7 cellular contexts compared by ENCODE assay signal in genomic region chr7:25949672-25950487, GRCh38.
DNase-seq lines count a peak whose midpoint lies in the region; ATAC-seq, FAIRE-seq and TF ChIP-seq lines count a peak whose summit lies in the region.

No MANE protein-coding gene starts in this region.

- H2BK15ac ChIP-seq in H1 (ENCODE audit: low read length), result peak overlapping the region; percentile 93

- TF ChIP-seq POLR2A in H1 (IDR thresholded peaks at IDR 0.05; ENCODE audit: control extremely low read depth in 1 of 2, low read depth in 2 of 2, low read length in 2 of 2), result peak in 1 of 2 experiments; percentile 80; a peak in 2 of 3 replicates

- H3K27me3 Mint-ChIP-seq in neural progenitor cell (ENCODE audit: insufficient read depth, low read depth), result peaks cover 13% of the 10 kb centered on the region

- TF ChIP-seq RAD21 in H1 (IDR thresholded peaks at IDR 0.05 in 1 of 2, conservative IDR thresholded peaks at IDR 0.05 in 1 of 2; ENCODE audit: low read depth in 2 of 2, low read length in 2 of 2), result peak; percentile 6 to 26; a peak in 1 of 4 replicates

- FAIRE-seq in H1 (lab: Jason Lieb, UNC), result peak; percentile 32

- peaks cover 2% of the 10 kb centered on the region in 2 experiments for H4K20me1 ChIP-seq in H1 (replicated peaks in 1 of 2; ENCODE audit: control insufficient read depth in 1 of 2, insufficient read depth in 2 of 2, low read length in 2 of 2)
- H4K20me1 ChIP-seq in neural progenitor cell (ENCODE audit: low read depth), result peaks cover 9% of the 10 kb centered on the region

- no peak overlapping the region; the same call in 1 of the 2 replicates for H2AK5ac ChIP-seq in H1 (ENCODE audit: low read depth, low read length)

- TF ChIP-seq EP300 in H1 (IDR thresholded peaks at IDR 0.05; ENCODE audit: borderline replicate concordance in 1 of 2, low read depth in 2 of 2, low read length in 2 of 2), result no peak

- H3K9me3 ChIP-seq in H1 (ENCODE audit: insufficient read depth in 2 of 2, low read depth in 1 of 2, low read length in 1 of 2) (peaks cover 4 to 11% of the 10 kb centered on the region in 2 experiments; a peak in 3 of 4 replicates), neural progenitor cell (ENCODE audit: low read depth) (no peaks in the 10 kb centered on the region)

- no peaks in the 10 kb centered on the region for H3K36me3 Mint-ChIP-seq in neural progenitor cell

- H3K4me3 ChIP-seq in H1 (ENCODE audit: extremely low read depth in 1 of 4, insufficient read depth in 2 of 4, low read depth in 3 of 4, low read length in 4 of 4) (peak overlapping the region; percentile 80 to 95 (median 94)), neural progenitor cell (peak overlapping the region; percentile 61)

- peak overlapping the region; percentile 76 for H3K4ac ChIP-seq in H1 (replicated peaks; ENCODE audit: insufficient read length, low read depth, low read length)

- H3K4me1 Mint-ChIP-seq in neural progenitor cell, result peaks cover 34% of the 10 kb centered on the region

- no peak overlapping the region for H2BK20ac ChIP-seq in H1 (ENCODE audit: low read length)

- peak overlapping the region; percentile 87 for H2BK5ac ChIP-seq in H1 (ENCODE audit: low read depth, low read length)

- H3K27ac Mint-ChIP-seq in neural progenitor cell, result peak overlapping the region; percentile 33

- H3K23me2 ChIP-seq in H1 (ENCODE audit: low read depth, low read length), result peaks cover 4% of the 10 kb centered on the region

- H2BK12ac ChIP-seq in H1 (ENCODE audit: low read depth, low read length), result peak overlapping the region; percentile 85

- H3K14ac ChIP-seq in H1 (ENCODE audit: insufficient read length), result peak overlapping the region; percentile 2

- peaks cover 34% of the 10 kb centered on the region for H3F3A ChIP-seq in neural progenitor cell (ENCODE audit: low read depth)

- H3K4me2 ChIP-seq in H1 (ENCODE audit: insufficient read depth in 1 of 2, low read depth in 2 of 2, low read length in 2 of 2) (peak overlapping the region; percentile 92 to 93), neural progenitor cell (peak overlapping the region; percentile 96)

- H2AFZ ChIP-seq in H1 (ENCODE audit: low read length), result no peak overlapping the region; the same call in 1 of the 2 replicates
- H2AFZ ChIP-seq in neural progenitor cell (replicated peaks), result peak overlapping the region; percentile 77

- H3K79me1 ChIP-seq in H1 (ENCODE audit: low read depth, low read length), result peaks cover 2% of the 10 kb centered on the region; the same call in 1 of the 2 replicates

- no peak overlapping the region for H4K8ac ChIP-seq in H1 (ENCODE audit: extremely low read depth, insufficient read depth, low read length)

- no peaks in the 10 kb centered on the region for H3K27me3 ChIP-seq in H1 (replicated peaks in 1 of 4; ENCODE audit: control insufficient read depth in 3 of 4, extremely low read depth in 1 of 4, insufficient read depth in 3 of 4, low read length in 3 of 4)
- H3K27me3 ChIP-seq in neural progenitor cell, result peaks cover 8% of the 10 kb centered on the region

- H3K79me2 ChIP-seq in H1 (ENCODE audit: control insufficient read depth in 1 of 2, insufficient read depth in 2 of 2, low read length in 2 of 2) (peaks cover 0 to 27% of the 10 kb centered on the region in 2 experiments; a peak in 2 of 4 replicates), neural progenitor cell (ENCODE audit: low read depth) (peaks cover 6% of the 10 kb centered on the region)

- H3K27ac ChIP-seq in H1 (ENCODE audit: low read depth, low read length) (peak overlapping the region; percentile 76; the same call in 1 of the 2 replicates), neural progenitor cell (no peak overlapping the region)

- H3K56ac ChIP-seq in H1 (replicated peaks; ENCODE audit: insufficient read length, low read depth, low read length), result peak overlapping the region; percentile 20

- CTCF ChIA-PET in H1 (lab: Charles Lee; ENCODE audit: partially characterized antibody), result interaction anchor here (0.7 to 2.2 kb wide), 6 partner anchors 8 to 141 kb away, joined by 3 to 6 read pairs (median 4); no protein-coding TSS in a partner anchor

- DNase-seq in NCI-H526 treated with DMSO at 0.1 percent for 48 hours (lab: John Stamatoyannopoulos, UW) (peak; percentile 22), H1 (ENCODE audit: low read depth in 1 of 2, low spot score in 2 of 2) (peak in 1 of 2 experiments; percentile 63), neural progenitor cell (ENCODE audit: low spot score) (peak; percentile 65), CD1c-positive myeloid dendritic cell (ENCODE audit: extremely low spot score) (no peak), globus pallidus (ENCODE audit: low spot score) (no peak), hepatic stellate cell (ENCODE audit: low spot score) (no peak)

- ATAC-seq in GM18867 (IDR thresholded peaks at IDR 0.05; ENCODE audit: unreplicated experiment), result peak; percentile 28

- peak overlapping the region; percentile 96 for H3K18ac ChIP-seq in H1 (ENCODE audit: extremely low read depth, low read length)

- peaks cover 4% of the 10 kb centered on the region for H3K9me3 Mint-ChIP-seq in neural progenitor cell

- TF ChIP-seq CTCF in H1 (IDR thresholded peaks at IDR 0.05; ENCODE audit: control extremely low read depth in 1 of 3, insufficient read depth in 1 of 3, low read depth in 1 of 3, low read length in 3 of 3), result peak in 1 of 3 experiments; percentile 9; a peak in 1 of 4 replicates
- no peak for TF ChIP-seq CTCF in neural progenitor cell (IDR thresholded peaks at IDR 0.05)

- H3K23ac ChIP-seq in H1 (ENCODE audit: insufficient read length), result no peak overlapping the region

- peak overlapping the region; percentile 74 for H2BK120ac ChIP-seq in H1 (replicated peaks; ENCODE audit: low read depth, low read length)

- H3K4me1 ChIP-seq in H1 (replicated peaks in 1 of 4; ENCODE audit: control insufficient read depth in 3 of 4, insufficient read depth in 4 of 4, low read length in 3 of 4), result peaks cover 5 to 26% (median 26%) of the 10 kb centered on the region in 4 experiments
- H3K4me1 ChIP-seq in neural progenitor cell, result peaks cover 23% of the 10 kb centered on the region

- H3K4me3 Mint-ChIP-seq in neural progenitor cell, result peak overlapping the region; percentile 97

- H3K9ac ChIP-seq in H1 (replicated peaks in 1 of 4; ENCODE audit: extremely low read depth in 1 of 4, low read depth in 3 of 4, low read length in 3 of 4) (peak overlapping the region; percentile 67 to 93 (median 76)), neural progenitor cell (no peak overlapping the region)

- 6% methylated on average over 29 of the region's 32 CpGs; no CpG with 5 or more reads in 1 of the 2 experiments for WGBS in H1 (ENCODE audit: extremely low coverage in 1 of 2, insufficient coverage in 1 of 2, insufficient read length in 1 of 2, insufficient replicate concordance in 2 of 2, low coverage in 1 of 2, low lambda C conversion rate in 2 of 2, missing lambda C conversion rate in 1 of 2), 2 experiments

- no peak overlapping the region for H4K5ac ChIP-seq in H1 (ENCODE audit: insufficient read length, low read depth, low read length)

- POLR2A ChIA-PET in H1 (lab: Charles Lee; ENCODE audit: partially characterized antibody), result interaction anchor here (0.7 to 2.2 kb wide), 16 partner anchors 9 to 701 kb away, joined by 3 to 11 read pairs (median 3); partner anchors contain the start of genes CBX3, HNRNPA2B1 and NFE2L3

- H3K36me3 ChIP-seq in H1 (ENCODE audit: control insufficient read depth in 2 of 4, insufficient read depth in 4 of 4, low read length in 3 of 4), result no peaks in the 10 kb centered on the region; a peak in 1 of 8 replicates
- no peaks in the 10 kb centered on the region for H3K36me3 ChIP-seq in neural progenitor cell

- peak overlapping the region; percentile 36 for H4K91ac ChIP-seq in H1 (replicated peaks; ENCODE audit: insufficient read length, low read length)

TF ChIP-seq in H1, 55 proteins besides CTCF, POLR2A, EP300 and RAD21 (continues in another document):
- TF ChIP-seq ZNF274 (IDR thresholded peaks at IDR 0.05; ENCODE audit: borderline replicate concordance, extremely low read depth, low read length) (no peak), PHF8 (conservative IDR thresholded peaks at IDR 0.05; ENCODE audit: low read depth, low read length) (no peak), TAF1 (IDR thresholded peaks at IDR 0.05; ENCODE audit: low read depth, low read length) (peak; percentile 89), SRF (IDR thresholded peaks at IDR 0.05; ENCODE audit: low read depth, low read length) (no peak), CBX5 (IDR thresholded peaks at IDR 0.05; ENCODE audit: low read depth, low read length) (no peak), SP2 (IDR thresholded peaks at IDR 0.05; ENCODE audit: low read length) (no peak), BRCA1 (IDR thresholded peaks at IDR 0.05; ENCODE audit: low read depth, low read length) (no peak), POLR2AphosphoS5 (IDR thresholded peaks at IDR 0.05; ENCODE audit: low read depth, low read length) (peak; percentile 58), ATF2 (IDR thresholded peaks at IDR 0.05; ENCODE audit: low read length) (0 out of 2 replicates have a peak, but pooled peaks have one; percentile 46), TBP (IDR thresholded peaks at IDR 0.05; ENCODE audit: low read depth, low read length) (peak; percentile 76), JUN (IDR thresholded peaks at IDR 0.05; ENCODE audit: low read depth, low read length) (no peak), SAP30 (IDR thresholded peaks at IDR 0.05; ENCODE audit: insufficient read depth, insufficient replicate concordance, low read length) (peak; percentile 17), KDM4A (IDR thresholded peaks at IDR 0.05; ENCODE audit: low read depth, low read length, severe bottlenecking) (peak; percentile 22), MAX (IDR thresholded peaks at IDR 0.05) (peak; percentile 82), CHD1 (IDR thresholded peaks at IDR 0.05; ENCODE audit: low read depth, low read length) (no peak), EZH2 (IDR thresholded peaks at IDR 0.05; ENCODE audit: low read depth, low read length, severe bottlenecking) (no peak)

Comparison
In these comparisons a context has a peak if more than half of its experiments do, and no peak if none do; other contexts are left out.
1. DNase-seq: peak in NCI-H526 treated with DMSO at 0.1 percent for 48 hours (single experiment) and neural progenitor cell (single experiment); none in CD1c-positive myeloid dendritic cell (single experiment), globus pallidus (single experiment) and hepatic stellate cell (single experiment).